14 cellular contexts compared by ENCODE assay signal in genomic region chr1:118100686-118101300, GRCh38.
DNase-seq lines count a peak whose midpoint lies in the region; ATAC-seq and TF ChIP-seq lines count a peak whose summit lies in the region.
"Had no signal": no experiment of that assay in that cellular context is flagged by ENCODE, and none has a peak within 500 bp of the region (broad histone marks: within the 10 kb centered on the region; RNA-seq: fewer than 3 reads in every experiment).

No MANE protein-coding gene starts in this region.

- DNase-seq in NCI-H345 (lab: John Stamatoyannopoulos, UW) (peak; percentile 88), fibroblast of mammary gland (ENCODE audit: low read depth) (peak; percentile 40), smooth muscle cell (lab: John Stamatoyannopoulos, UW; ENCODE audit: unreplicated experiment) (no peak), psoas muscle (no peak), heart left ventricle (no peak)
- DNase-seq in activated CD4-positive, alpha-beta T cell treated with anti-CD3 and anti-CD28 coated beads, Interleukin-2, amount 50 U/mL, for 48 hours = no peak
- DNase-seq: activated CD8-positive, alpha-beta memory T cell treated with anti-CD3 and anti-CD28 coated beads for 24 hours; aorta; GOT3; nephron progenitor cell; NK-92 treated with Interleukin-12 subunit alpha and Interleukin-12 subunit beta, amount 100 ng/mL, for 24 hours; stimulated activated CD4-positive, alpha-beta T cell treated with anti-CD3 and anti-CD28 coated beads, Interleukin-4, amount 100 ng/mL, for 24 hours had no signal

- no peaks in the 10 kb centered on the region for H3K36me3 ChIP-seq in HEK293 (ENCODE audit: control insufficient read depth in 2 of 2, insufficient read depth in 1 of 2, low read length in 2 of 2)
- no peaks in the 10 kb centered on the region for H3K36me3 ChIP-seq in smooth muscle cell (ENCODE audit: low read depth)
- no peaks in the 10 kb centered on the region for H3K36me3 ChIP-seq in psoas muscle (ENCODE audit: insufficient read depth in 1 of 2, low read depth in 1 of 2)
- H3K36me3 ChIP-seq in heart left ventricle = no peaks in the 10 kb centered on the region

- no peaks in the 10 kb centered on the region for H3K79me2 ChIP-seq in smooth muscle cell (ENCODE audit: low read depth)

- H3K9me3 ChIP-seq in HEK293 (ENCODE audit: control insufficient read depth, insufficient read depth, low read depth, low read length) = no peaks in the 10 kb centered on the region
- H3K9me3 ChIP-seq in smooth muscle cell (replicated peaks; ENCODE audit: low read depth) = no peaks in the 10 kb centered on the region
- no peaks in the 10 kb centered on the region for H3K9me3 ChIP-seq in psoas muscle
- no peaks in the 10 kb centered on the region for H3K9me3 ChIP-seq in heart left ventricle

- TF ChIP-seq CTCF in HEK293 (tag by site-specific recombination; IDR thresholded peaks at IDR 0.05) (no peak), fibroblast of mammary gland (conservative IDR thresholded peaks at IDR 0.05; ENCODE audit: control insufficient read depth, insufficient read depth, low read depth, low read length) (no peak), smooth muscle cell (IDR thresholded peaks at IDR 0.05; ENCODE audit: borderline replicate concordance, insufficient read depth, poor library complexity, severe bottlenecking) (no peak), psoas muscle (IDR thresholded peaks at IDR 0.05) (no peak), heart left ventricle (IDR thresholded peaks at IDR 0.05) (no peak)

- CTCF ChIA-PET in HEK293 (lab: Yijun Ruan, JAX) = interaction anchor here (0.6 to 1.4 kb wide), 2 partner anchors 10 to 969 kb away, joined by 3 read pairs; no protein-coding TSS in a partner anchor

- H3K4me3 ChIP-seq in HEK293 (ENCODE audit: low read depth, low read length) (no peak overlapping the region), fibroblast of mammary gland (ENCODE audit: control insufficient read depth, low read depth, low read length) (no peak overlapping the region), smooth muscle cell (no peak overlapping the region), psoas muscle (no peak overlapping the region), heart left ventricle (no peak overlapping the region)

- H3K4me2 ChIP-seq in smooth muscle cell = peak overlapping the region; percentile 77

- POLR2A ChIA-PET in HEK293 (lab: Yijun Ruan, JAX) = no interaction called here

- H2AFZ ChIP-seq in smooth muscle cell (ENCODE audit: low read depth) = no peak overlapping the region

- H3K27me3 ChIP-seq in smooth muscle cell (ENCODE audit: low read depth) (no peaks in the 10 kb centered on the region), psoas muscle (ENCODE audit: insufficient read depth in 3 of 3, low read length in 2 of 3) (peaks cover 0 to 4% (median 4%) of the 10 kb centered on the region in 3 donors), heart left ventricle (peaks cover 0 to 2% (median 0%) of the 10 kb centered on the region in 9 donors)

- no peak for TF ChIP-seq POLR2A in heart left ventricle (IDR thresholded peaks at IDR 0.05)

- ATAC-seq in psoas muscle (no peak), heart left ventricle (no peak), GM19455 (IDR thresholded peaks at IDR 0.05; ENCODE audit: unreplicated experiment) (no peak)

- no peak overlapping the region for H3K9ac ChIP-seq in smooth muscle cell (ENCODE audit: low read depth)

- H3F3A ChIP-seq in smooth muscle cell (ENCODE audit: low read depth) = no peaks in the 10 kb centered on the region

- no peaks in the 10 kb centered on the region for H4K20me1 ChIP-seq in smooth muscle cell (ENCODE audit: low read depth)

- intact Hi-C loops in psoas muscle (cut with DNase I) (no loop called here), heart left ventricle (cut with DNase I) (no loop called here)

- H3K4me1 ChIP-seq in HEK293 (ENCODE audit: control insufficient read depth, insufficient read depth, low read length) (no peaks in the 10 kb centered on the region; the same call in 1 of the 2 replicates), smooth muscle cell (ENCODE audit: low read depth) (peaks cover 3% of the 10 kb centered on the region), psoas muscle (no peaks in the 10 kb centered on the region), heart left ventricle (peaks cover 0 to 5% (median 0%) of the 10 kb centered on the region in 12 donors)

- H3K27ac ChIP-seq in HEK293 (ENCODE audit: extremely low read depth, low read depth, low read length) = no peak overlapping the region
- peak overlapping the region; percentile 61 for H3K27ac ChIP-seq in smooth muscle cell (ENCODE audit: low read depth)
- H3K27ac ChIP-seq in psoas muscle = no peak overlapping the region
- H3K27ac ChIP-seq in heart left ventricle = no peak overlapping the region

TF ChIP-seq in HEK293, 187 proteins besides CTCF, POLR2A, EP300 and RAD21:
- TF ChIP-seq KLF16 (tag by site-specific recombination; IDR thresholded peaks at IDR 0.05) = no peak
- TF ChIP-seq GLIS1 (tag by site-specific recombination; IDR thresholded peaks at IDR 0.05) = peak; percentile 27; the same call in 1 of the 2 replicates

Comparison
In these comparisons a context has a peak if more than half of its experiments do, and no peak if none do; other contexts are left out.
1. DNase-seq: peak in NCI-H345 (single experiment) and fibroblast of mammary gland (single experiment); none in smooth muscle cell (single experiment), activated CD4-positive, alpha-beta T cell treated with anti-CD3 and anti-CD28 coated beads, Interleukin-2, amount 50 U/mL, for 48 hours (0 of 2), psoas muscle (0 of 2) and heart left ventricle (0 of 5).